11 cellular contexts compared by ENCODE assay signal in the genomic region with DNA sequence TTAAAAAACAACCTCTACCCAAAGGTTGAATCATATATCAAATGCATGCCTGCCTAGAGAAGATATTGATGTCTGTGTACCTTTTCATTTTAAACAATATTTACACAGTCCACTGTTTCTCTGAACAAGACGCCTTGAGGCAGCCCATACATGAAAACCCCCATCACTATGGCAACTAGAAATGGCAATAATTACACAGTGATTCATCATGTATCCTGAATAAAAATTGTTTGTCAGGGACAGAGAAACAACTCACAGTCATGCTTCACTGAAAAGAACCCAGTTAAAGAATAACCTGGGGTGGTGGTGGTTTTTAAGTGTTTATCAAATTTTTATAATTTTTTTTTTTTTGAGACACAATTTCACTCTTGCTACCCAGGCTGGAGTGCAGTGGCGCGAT. TPM values are rescaled to one million over a fixed set of nuclear protein-coding genes. Genes with fewer than 3 reads are reported as not detected.
DNase-seq lines count a peak whose midpoint lies in the region; ATAC-seq and TF ChIP-seq lines count a peak whose summit lies in the region.
"Had no signal": no experiment of that assay in that cellular context is flagged by ENCODE, and none has a peak within 500 bp of the region (broad histone marks: within the 10 kb centered on the region; RNA-seq: fewer than 3 reads in every experiment).

No MANE protein-coding gene starts in this region.

- H2AFZ ChIP-seq in SK-N-SH (ENCODE audit: low read depth) (no peak overlapping the region), hepatocyte (no peak overlapping the region)

- H3K27ac ChIP-seq in SK-N-SH (ENCODE audit: low read depth in 2 of 2, low read length in 1 of 2) (no peak overlapping the region), hepatocyte (peak overlapping the region; percentile 55), esophagus squamous epithelium (no peak overlapping the region)
- H3K27ac ChIP-seq: vagina had no signal

- intact Hi-C loops in esophagus squamous epithelium (cut with DNase I), result no loop called here

- H3K9me2 ChIP-seq in SK-N-SH, result no peaks in the 10 kb centered on the region
- H3K9me2 ChIP-seq in hepatocyte (replicated peaks; ENCODE audit: insufficient read depth), result no peaks in the 10 kb centered on the region

- POLR2A ChIA-PET in SK-N-SH (lab: Yijun Ruan, JAX), result no interaction called here

- ATAC-seq in GM19455 (IDR thresholded peaks at IDR 0.05; ENCODE audit: unreplicated experiment), result no peak

- H3K9me3 ChIP-seq in SK-N-SH, result no peaks in the 10 kb centered on the region
- H3K9me3 ChIP-seq in hepatocyte (ENCODE audit: low read depth), result no peaks in the 10 kb centered on the region
- no peaks in the 10 kb centered on the region for H3K9me3 ChIP-seq in esophagus squamous epithelium
- H3K9me3 ChIP-seq: vagina had no signal

- H3K79me2 ChIP-seq in SK-N-SH (ENCODE audit: insufficient read depth) (no peaks in the 10 kb centered on the region), hepatocyte (no peaks in the 10 kb centered on the region)

- H3K4me3 ChIP-seq in SK-N-SH (ENCODE audit: low read depth in 2 of 2, low read length in 1 of 2) (no peak overlapping the region), hepatocyte (no peak overlapping the region), esophagus squamous epithelium (no peak overlapping the region)
- H3K4me3 ChIP-seq: vagina had no signal

- CTCF ChIA-PET in SK-N-SH (lab: Yijun Ruan, JAX), result no interaction called here

- TF ChIP-seq RAD21 in SK-N-SH (IDR thresholded peaks at IDR 0.05; ENCODE audit: low read length), result no peak

- TF ChIP-seq CTCF in SK-N-SH (IDR thresholded peaks at IDR 0.05), result no peak
- no peak for TF ChIP-seq CTCF in hepatocyte (IDR thresholded peaks at IDR 0.05; ENCODE audit: poor library complexity)
- no peak for TF ChIP-seq CTCF in GM13977 (IDR thresholded peaks at IDR 0.05; ENCODE audit: extremely low read depth, insufficient read depth, missing control alignments)
- TF ChIP-seq CTCF in esophagus squamous epithelium (IDR thresholded peaks at IDR 0.05), result no peak

- TF ChIP-seq POLR2A in esophagus squamous epithelium (IDR thresholded peaks at IDR 0.05), result no peak

- peaks cover 13% of the 10 kb centered on the region for H3F3A ChIP-seq in SK-N-SH (replicated peaks; ENCODE audit: insufficient read depth)

- no peaks in the 10 kb centered on the region for H3K36me3 ChIP-seq in SK-N-SH (replicated peaks in 1 of 2; ENCODE audit: control insufficient read depth in 1 of 2, insufficient read depth in 2 of 2, low read length in 1 of 2)
- no peaks in the 10 kb centered on the region for H3K36me3 ChIP-seq in hepatocyte (replicated peaks; ENCODE audit: insufficient read depth, low read depth)
- H3K36me3 ChIP-seq in esophagus squamous epithelium, result no peaks in the 10 kb centered on the region
- H3K36me3 ChIP-seq: vagina had no signal

- H3K4me1 ChIP-seq in SK-N-SH (ENCODE audit: control insufficient read depth in 1 of 2, insufficient read depth in 2 of 2, low read depth in 1 of 2, low read length in 1 of 2) (peaks cover 0 to 24% of the 10 kb centered on the region in 2 experiments; a peak in 1 of 4 replicates), hepatocyte (ENCODE audit: insufficient read depth) (peaks cover 3% of the 10 kb centered on the region), esophagus squamous epithelium (peaks cover 0 to 4% (median 0%) of the 10 kb centered on the region in 3 donors)
- H3K4me1 ChIP-seq: vagina had no signal

- H4K20me1 ChIP-seq in SK-N-SH (ENCODE audit: insufficient read depth) (no peaks in the 10 kb centered on the region), hepatocyte (ENCODE audit: insufficient read depth, poor library complexity, severe bottlenecking) (no peaks in the 10 kb centered on the region)

- no peaks in the 10 kb centered on the region for H3K27me3 ChIP-seq in SK-N-SH (ENCODE audit: insufficient read depth)
- H3K27me3 ChIP-seq in hepatocyte, result no peaks in the 10 kb centered on the region
- no peaks in the 10 kb centered on the region for H3K27me3 ChIP-seq in esophagus squamous epithelium
- H3K27me3 ChIP-seq: vagina had no signal

- in situ Hi-C loops in GM13977 (cut with MboI; ENCODE audit: low pct_unique_long_range_greater_than_20kb, low sequenced_read_pairs, unreplicated experiment), result no loop called here

- H3K4me2 ChIP-seq in SK-N-SH (peak overlapping the region; percentile 11; the same call in 1 of the 2 replicates), hepatocyte (no peak overlapping the region)

- DNase-seq in DMS53 (lab: John Stamatoyannopoulos, UW) (peak; percentile 99), HT1080 (ENCODE audit: low read depth) (peak; percentile 61), SK-N-SH (no peak), hepatocyte (ENCODE audit: low spot score) (peak; percentile 57), GM13977 (ENCODE audit: low spot score) (no peak), T-helper 9 cell (no peak), esophagus squamous epithelium (lab: John Stamatoyannopoulos, UW) (no peak)
- DNase-seq: effector memory CD4-positive, alpha-beta T cell had no signal

- TF ChIP-seq EP300 in SK-N-SH (IDR thresholded peaks at IDR 0.05; ENCODE audit: borderline replicate concordance in 1 of 2, low read depth in 1 of 2, low read length in 1 of 2), result no peak

- 57% methylated on average over 3 of the region's 3 CpGs for WGBS in SK-N-SH (ENCODE audit: low lambda C conversion rate)
- 78% methylated on average over 3 of the region's 3 CpGs for WGBS in hepatocyte (ENCODE audit: low lambda C conversion rate, missing lambda C conversion rate)
- 27 to 45% methylated on average over 3 of the region's 3 CpGs for WGBS in esophagus squamous epithelium, 2 donors

- H3K9ac ChIP-seq in SK-N-SH, result no peak overlapping the region

TF ChIP-seq in SK-N-SH, 30 proteins besides CTCF, POLR2A, EP300 and RAD21:
- TF ChIP-seq MAX (IDR thresholded peaks at IDR 0.05; ENCODE audit: low read depth), result no peak
- TF ChIP-seq RXRA (IDR thresholded peaks at IDR 0.05; ENCODE audit: borderline replicate concordance, low read depth), result no peak
- TF ChIP-seq ZBTB33 (IDR thresholded peaks at IDR 0.05; ENCODE audit: borderline replicate concordance, low read depth), result no peak
- TF ChIP-seq, protein P1, sequence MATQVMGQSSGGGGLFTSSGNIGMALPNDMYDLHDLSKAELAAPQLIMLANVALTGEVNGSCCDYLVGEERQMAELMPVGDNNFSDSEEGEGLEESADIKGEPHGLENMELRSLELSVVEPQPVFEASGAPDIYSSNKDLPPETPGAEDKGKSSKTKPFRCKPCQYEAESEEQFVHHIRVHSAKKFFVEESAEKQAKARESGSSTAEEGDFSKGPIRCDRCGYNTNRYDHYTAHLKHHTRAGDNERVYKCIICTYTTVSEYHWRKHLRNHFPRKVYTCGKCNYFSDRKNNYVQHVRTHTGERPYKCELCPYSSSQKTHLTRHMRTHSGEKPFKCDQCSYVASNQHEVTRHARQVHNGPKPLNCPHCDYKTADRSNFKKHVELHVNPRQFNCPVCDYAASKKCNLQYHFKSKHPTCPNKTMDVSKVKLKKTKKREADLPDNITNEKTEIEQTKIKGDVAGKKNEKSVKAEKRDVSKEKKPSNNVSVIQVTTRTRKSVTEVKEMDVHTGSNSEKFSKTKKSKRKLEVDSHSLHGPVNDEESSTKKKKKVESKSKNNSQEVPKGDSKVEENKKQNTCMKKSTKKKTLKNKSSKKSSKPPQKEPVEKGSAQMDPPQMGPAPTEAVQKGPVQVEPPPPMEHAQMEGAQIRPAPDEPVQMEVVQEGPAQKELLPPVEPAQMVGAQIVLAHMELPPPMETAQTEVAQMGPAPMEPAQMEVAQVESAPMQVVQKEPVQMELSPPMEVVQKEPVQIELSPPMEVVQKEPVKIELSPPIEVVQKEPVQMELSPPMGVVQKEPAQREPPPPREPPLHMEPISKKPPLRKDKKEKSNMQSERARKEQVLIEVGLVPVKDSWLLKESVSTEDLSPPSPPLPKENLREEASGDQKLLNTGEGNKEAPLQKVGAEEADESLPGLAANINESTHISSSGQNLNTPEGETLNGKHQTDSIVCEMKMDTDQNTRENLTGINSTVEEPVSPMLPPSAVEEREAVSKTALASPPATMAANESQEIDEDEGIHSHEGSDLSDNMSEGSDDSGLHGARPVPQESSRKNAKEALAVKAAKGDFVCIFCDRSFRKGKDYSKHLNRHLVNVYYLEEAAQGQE (IDR thresholded peaks at IDR 0.05; ENCODE audit: low read depth, low read length), result no peak
- TF ChIP-seq TCF12 (IDR thresholded peaks at IDR 0.05), result no peak
- no peak for TF ChIP-seq RCOR1 (IDR thresholded peaks at IDR 0.05; ENCODE audit: low read length)
- TF ChIP-seq FOXJ3 (CRISPR knock-in tag; IDR thresholded peaks at IDR 0.05), result no peak
- TF ChIP-seq TAF1 (IDR thresholded peaks at IDR 0.05; ENCODE audit: borderline replicate concordance, low read depth, low read length), result no peak
- no peak for TF ChIP-seq YY1 (IDR thresholded peaks at IDR 0.05; ENCODE audit: low read depth)
- TF ChIP-seq MXI1 (IDR thresholded peaks at IDR 0.05; ENCODE audit: low read depth, low read length), result no peak

RNA-seq across cellular contexts. Expression of gene DNAJC12, which starts 19.7 kb away (rescaled TPM):
- 0.98 and 2.1 TPM in 2 replicates for total RNA-seq in HT1080 (2014; rRNA removed; shearing (Covaris generic))
- polyA plus RNA-seq in HT1080 (2015; cell fraction: cytosol; rRNA removed), result 0.42 and 0.98 TPM in 2 replicates
- polyA plus RNA-seq in HT1080 (2015; cell fraction: nucleus; rRNA removed), result 0.10 and 0.44 TPM in 2 replicates
- polyA plus RNA-seq in SK-N-SH (2012; rRNA removed), result 7.9 and 9.3 TPM in 2 replicates
- 13.8 and 18.3 TPM in 2 replicates for polyA plus RNA-seq in SK-N-SH (2012; cell fraction: cytosol; rRNA removed)
- polyA plus RNA-seq in SK-N-SH (2012; cell fraction: nucleus; rRNA removed), result 2.4 and 4.2 TPM in 2 replicates
- 13.4 and 16.7 TPM in 2 replicates for total RNA-seq in hepatocyte
- 6.2 and 8.1 TPM in 2 replicates for polyA plus RNA-seq in hepatocyte
- 1 to 10 TPM in 1 of 4 donors, under 1 TPM in 1, not detected in 2; 0.76 to 2.7 TPM for total RNA-seq in esophagus squamous epithelium
- total RNA-seq: mononuclear cell had no signal

Comparison
In these comparisons a context has a peak if more than half of its experiments do, and no peak if none do; other contexts are left out.
1. DNase-seq: peak in DMS53 (single experiment), HT1080 (single experiment) and hepatocyte (single experiment); none in SK-N-SH (single experiment), GM13977 (single experiment), T-helper 9 cell (single experiment) and esophagus squamous epithelium (single experiment).